In the genomic region with DNA sequence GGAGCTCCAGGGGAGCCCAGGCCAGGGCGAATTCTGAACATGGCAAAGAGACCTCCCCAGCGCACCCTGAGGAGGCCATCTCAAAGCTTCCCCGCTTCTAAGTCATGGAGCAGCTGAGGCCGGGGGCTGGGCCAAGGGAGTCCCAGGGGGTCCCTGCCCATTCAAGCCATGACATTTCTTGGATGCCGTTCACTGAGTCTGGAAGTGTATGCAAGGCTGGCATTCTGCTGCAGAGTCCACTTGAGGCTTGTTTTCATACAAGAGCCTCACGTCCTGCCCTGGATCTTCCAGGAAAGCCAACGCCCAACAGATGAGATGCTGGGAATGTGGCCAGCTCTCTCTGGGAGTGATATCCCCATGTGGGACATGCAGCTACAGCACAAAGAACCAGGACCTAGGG, we compare ENCODE assay signal across 6 cellular contexts. TPM values are rescaled to one million over a fixed set of nuclear protein-coding genes. Genes with fewer than 3 reads are reported as not detected.
"Had no signal": no experiment of that assay in that cellular context is flagged by ENCODE, and none has a peak within 500 bp of the region (broad histone marks: within the 10 kb centered on the region; RNA-seq: fewer than 3 reads in every experiment).

No MANE protein-coding gene starts in this region.

RNA-seq across cellular contexts. Expression of a gene that starts 48.5 kb away (rescaled TPM):
- total RNA-seq: activated CD4-positive, alpha-beta memory T cell treated with anti-CD3 and anti-CD28 coated beads, Interleukin-2, amount 10 ng/mL, durations not matched to agents 7 days and 5 days; activated CD8-positive, alpha-beta memory T cell treated with anti-CD3 and anti-CD28 coated beads, Interleukin-2, amount 10 ng/mL, durations not matched to agents 7 days and 5 days; NCI-H460; Peyer's patch; T-helper 1 cell treated with Interleukin-12 subunit alpha and Interleukin-12 subunit beta and Interleukin-4 antibody, amounts not matched to agents 30 ng/mL and 1 ng/mL, for 36 hours; T-helper 2 cell treated with Interferon-gamma antibody and Interleukin-4, amounts not matched to agents 100 ng/mL and 5 ng/mL, for 36 hours had no signal
